26 cellular contexts compared by ENCODE assay signal in the genomic region with DNA sequence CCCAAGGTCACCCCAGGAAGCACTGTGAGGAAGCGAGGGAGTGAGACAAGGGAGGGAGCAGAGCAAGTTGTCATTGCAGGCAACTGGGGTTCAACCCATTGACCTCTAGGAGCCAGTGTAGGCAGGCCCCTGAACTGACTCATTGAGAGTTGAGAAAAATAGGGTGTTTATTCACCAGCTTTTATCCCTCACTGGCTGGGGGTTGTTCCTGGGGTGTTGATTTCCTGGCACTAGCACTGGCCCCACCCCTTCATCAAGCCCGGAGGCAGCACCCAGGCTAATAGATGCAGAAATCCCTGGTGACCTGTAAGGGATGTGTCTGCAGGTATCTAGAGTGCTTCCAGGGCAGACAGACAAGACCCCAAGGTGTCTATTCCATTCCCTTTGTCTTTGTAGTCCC.
"Had no signal": no experiment of that assay in that cellular context is flagged by ENCODE, and none has a peak within 500 bp of the region (broad histone marks: within the 10 kb centered on the region; RNA-seq: fewer than 3 reads in every experiment).

No MANE protein-coding gene starts in this region.

- H3K27ac Mint-ChIP-seq: immature natural killer cell, naive B cell had no signal

- ATAC-seq: gastroesophageal sphincter, left colon, left ventricle myocardium superior, pancreas had no signal

- H3K4me3 ChIP-seq: coronary artery, dorsolateral prefrontal cortex, esophagus muscularis mucosa, gastroesophageal sphincter, lung, pancreas, prostate gland, sigmoid colon, skin epidermis, stomach, thoracic aorta, transverse colon had no signal

- H3K4me1 ChIP-seq: esophagus muscularis mucosa, gastroesophageal sphincter, pancreas, prostate gland, sigmoid colon, stomach, transverse colon had no signal

- DNase-seq: dorsolateral prefrontal cortex; effector CD8-positive, alpha-beta T cell; glutamatergic neuron; immature natural killer cell; kidney; left colon; left ventricle myocardium superior; mesendoderm; naive B cell; occipital lobe; pancreas; sigmoid colon; stimulated activated CD4-positive, alpha-beta T cell treated with anti-CD3 and anti-CD28 coated beads, Interleukin-2, amount 100 ng/mL, for 24 hours; stimulated activated CD4-positive, alpha-beta T cell treated with anti-CD3 and anti-CD28 coated beads, Interleukin-4, amount 100 ng/mL, for 4 hours; stimulated activated naive CD4-positive, alpha-beta T cell; stomach; substantia nigra; transverse colon had no signal

- H3K4me3 Mint-ChIP-seq: immature natural killer cell, naive B cell had no signal

- H3K27me3 ChIP-seq: sigmoid colon, transverse colon had no signal

- H3K9me3 ChIP-seq: esophagus muscularis mucosa, gastroesophageal sphincter, pancreas, prostate gland, sigmoid colon, stomach, thoracic aorta, transverse colon had no signal

- H3K36me3 ChIP-seq: esophagus muscularis mucosa, gastroesophageal sphincter, pancreas, prostate gland, sigmoid colon, stomach, thoracic aorta, transverse colon had no signal

- H3K27ac ChIP-seq: coronary artery, dorsolateral prefrontal cortex, esophagus muscularis mucosa, gastroesophageal sphincter, pancreas, prostate gland, sigmoid colon, skin epidermis, stomach, thoracic aorta, transverse colon had no signal

- H3K36me3 Mint-ChIP-seq: immature natural killer cell, naive B cell had no signal

- H3K9me3 Mint-ChIP-seq: immature natural killer cell, nephron had no signal
